ENCODE assay signal across 1 cellular context in the genomic region with DNA sequence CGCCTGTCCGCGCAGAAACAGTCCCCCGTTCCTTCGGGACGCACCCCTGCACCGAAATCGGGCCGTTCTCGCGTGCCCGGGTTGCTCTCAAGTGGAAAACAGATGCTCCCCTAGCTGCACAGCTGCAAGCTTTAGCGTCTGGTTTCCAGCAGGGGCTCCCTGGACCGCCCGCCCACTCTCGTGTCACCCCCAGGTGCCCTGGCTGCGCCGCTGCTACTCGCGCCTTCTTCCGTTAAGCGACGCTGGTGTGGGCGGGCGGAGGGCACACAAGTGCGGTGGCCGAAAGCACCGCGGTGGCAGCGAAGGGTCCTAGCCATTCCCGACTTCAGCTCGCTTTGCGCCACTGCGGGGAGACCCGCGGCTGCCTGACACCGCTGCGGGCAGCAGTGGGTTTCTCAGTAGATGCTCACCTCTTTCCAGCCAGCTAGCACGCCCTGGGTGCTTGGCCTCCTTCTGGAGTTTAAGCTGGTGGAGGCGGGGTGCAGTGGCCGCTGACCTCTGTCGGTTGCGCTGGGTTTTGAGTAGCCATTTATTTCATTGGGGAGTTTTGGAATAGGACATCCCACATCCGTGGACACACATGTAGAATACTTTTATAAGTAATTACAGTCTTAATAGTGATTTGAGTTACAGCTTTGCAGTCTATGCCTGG.
TF ChIP-seq lines count a peak whose summit lies in the region.

No MANE protein-coding gene starts in this region.

TF ChIP-seq in GM12878, 131 proteins besides CTCF, POLR2A, EP300 and RAD21 (continued from another document):
- TF ChIP-seq, protein P1, sequence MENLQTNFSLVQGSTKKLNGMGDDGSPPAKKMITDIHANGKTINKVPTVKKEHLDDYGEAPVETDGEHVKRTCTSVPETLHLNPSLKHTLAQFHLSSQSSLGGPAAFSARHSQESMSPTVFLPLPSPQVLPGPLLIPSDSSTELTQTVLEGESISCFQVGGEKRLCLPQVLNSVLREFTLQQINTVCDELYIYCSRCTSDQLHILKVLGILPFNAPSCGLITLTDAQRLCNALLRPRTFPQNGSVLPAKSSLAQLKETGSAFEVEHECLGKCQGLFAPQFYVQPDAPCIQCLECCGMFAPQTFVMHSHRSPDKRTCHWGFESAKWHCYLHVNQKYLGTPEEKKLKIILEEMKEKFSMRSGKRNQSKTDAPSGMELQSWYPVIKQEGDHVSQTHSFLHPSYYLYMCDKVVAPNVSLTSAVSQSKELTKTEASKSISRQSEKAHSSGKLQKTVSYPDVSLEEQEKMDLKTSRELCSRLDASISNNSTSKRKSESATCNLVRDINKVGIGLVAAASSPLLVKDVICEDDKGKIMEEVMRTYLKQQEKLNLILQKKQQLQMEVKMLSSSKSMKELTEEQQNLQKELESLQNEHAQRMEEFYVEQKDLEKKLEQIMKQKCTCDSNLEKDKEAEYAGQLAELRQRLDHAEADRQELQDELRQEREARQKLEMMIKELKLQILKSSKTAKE (IDR thresholded peaks at IDR 0.05; ENCODE audit: low read depth, poor library complexity, severe bottlenecking): no peak
- TF ChIP-seq IKZF2 (IDR thresholded peaks at IDR 0.05): 0 out of 4 replicates have a peak, but pooled peaks have one; percentile 21 to 25
- TF ChIP-seq SREBF2 (IDR thresholded peaks at IDR 0.05; ENCODE audit: low read length): no peak
- peak; percentile 44; the same call in 1 of the 2 replicates for TF ChIP-seq RUNX3 (IDR thresholded peaks at IDR 0.05; ENCODE audit: low read length)
- no peak for TF ChIP-seq ZNF217 (IDR thresholded peaks at IDR 0.05)
- TF ChIP-seq ZNF384 (IDR thresholded peaks at IDR 0.05; ENCODE audit: borderline replicate concordance, low read depth, low read length): no peak
- TF ChIP-seq DPF2 (IDR thresholded peaks at IDR 0.05): peak; percentile 81
- peak; percentile 69; the same call in 1 of the 2 replicates for TF ChIP-seq LARP7 (IDR thresholded peaks at IDR 0.05)
- no peak for TF ChIP-seq IRF3 (IDR thresholded peaks at IDR 0.05)
- no peak for TF ChIP-seq ZNF24 (IDR thresholded peaks at IDR 0.05)
- TF ChIP-seq HDAC2 (IDR thresholded peaks at IDR 0.05): no peak
- no peak for TF ChIP-seq FOXK2 (IDR thresholded peaks at IDR 0.05)
- TF ChIP-seq IRF4 (IDR thresholded peaks at IDR 0.05; ENCODE audit: low read depth, low read length): no peak
- TF ChIP-seq TCF12 (IDR thresholded peaks at IDR 0.05; ENCODE audit: low read depth, low read length): peak; percentile 87
